Comparison of ENCODE assay signal across 1 cellular context in genomic region chr14:103279129-103280025, GRCh38.
TF ChIP-seq lines count a peak whose summit lies in the region.

No MANE protein-coding gene starts in this region.

TF ChIP-seq in WTC11, 78 proteins besides CTCF, POLR2A, EP300 and RAD21 (continued from another document):
- no peak for TF ChIP-seq E2F5 (CRISPR knock-in tag; IDR thresholded peaks at IDR 0.05)
- no peak for TF ChIP-seq GRHL2 (CRISPR knock-in tag; IDR thresholded peaks at IDR 0.05; ENCODE audit: insufficient replicate concordance, severe bottlenecking)
- TF ChIP-seq TEAD4 (CRISPR knock-in tag; IDR thresholded peaks at IDR 0.05), result no peak
- peak; percentile 26; the same call in 1 of the 2 replicates for TF ChIP-seq FOXP1 (CRISPR knock-in tag; IDR thresholded peaks at IDR 0.05; ENCODE audit: borderline replicate concordance)
- TF ChIP-seq PRRX2 (CRISPR knock-in tag; IDR thresholded peaks at IDR 0.05), result no peak
- TF ChIP-seq TP53 (CRISPR knock-in tag; IDR thresholded peaks at IDR 0.05), result no peak; the same call in 1 of the 2 replicates
- TF ChIP-seq MAX (CRISPR knock-in tag; IDR thresholded peaks at IDR 0.05), result peak; percentile 60; the same call in 1 of the 2 replicates
- no peak for TF ChIP-seq PRDM15 (CRISPR knock-in tag; IDR thresholded peaks at IDR 0.05)
- no peak for TF ChIP-seq ATF3 (CRISPR knock-in tag; conservative IDR thresholded peaks at IDR 0.05)
- no peak for TF ChIP-seq FOXK1 (CRISPR knock-in tag; IDR thresholded peaks at IDR 0.05)
- TF ChIP-seq IRF2 (CRISPR knock-in tag; IDR thresholded peaks at IDR 0.05; ENCODE audit: borderline replicate concordance, low read depth), result no peak
- TF ChIP-seq SMAD3 (CRISPR knock-in tag; IDR thresholded peaks at IDR 0.05; ENCODE audit: borderline replicate concordance), result no peak
- 0 out of 2 replicates have a peak, but pooled peaks have one; percentile 41 for TF ChIP-seq FOXP4 (CRISPR knock-in tag; IDR thresholded peaks at IDR 0.05)
